In genomic region chr2:233068762-233069418, GRCh38 we compare ENCODE assay signal across 21 cellular contexts. TPM values are rescaled to one million over a fixed set of nuclear protein-coding genes. Genes with fewer than 3 reads are reported as not detected.
DNase-seq lines count a peak whose midpoint lies in the region; ATAC-seq, FAIRE-seq and TF ChIP-seq lines count a peak whose summit lies in the region.
"Had no signal": no experiment of that assay in that cellular context is flagged by ENCODE, and none has a peak within 500 bp of the region (broad histone marks: within the 10 kb centered on the region; RNA-seq: fewer than 3 reads in every experiment).

No MANE protein-coding gene starts in this region.

- peak; percentile 50 for FAIRE-seq in GM18507 (lab: Jason Lieb, UNC)

- peaks cover 66% of the 10 kb centered on the region for H3K4me1 Mint-ChIP-seq in CD4-positive, alpha-beta T cell (ENCODE audit: low read depth)
- peaks cover 51% of the 10 kb centered on the region for H3K4me1 Mint-ChIP-seq in activated naive CD8-positive, alpha-beta T cell treated with anti-CD3 and anti-CD28 coated beads for 36 hours
- peaks cover 32 to 70% (median 58%) of the 10 kb centered on the region in 7 donors for H3K4me1 Mint-ChIP-seq in naive thymus-derived CD4-positive, alpha-beta T cell

- peaks cover 4% of the 10 kb centered on the region for H3K9me3 Mint-ChIP-seq in CD4-positive, alpha-beta T cell
- peaks cover 8% of the 10 kb centered on the region for H3K9me3 Mint-ChIP-seq in activated naive CD8-positive, alpha-beta T cell treated with anti-CD3 and anti-CD28 coated beads for 36 hours
- H3K9me3 Mint-ChIP-seq in naive thymus-derived CD4-positive, alpha-beta T cell: peaks cover 0 to 6% (median 5%) of the 10 kb centered on the region in 11 donors

- no peaks in the 10 kb centered on the region for H3K27me3 ChIP-seq in CD4-positive, alpha-beta T cell (ENCODE audit: control insufficient read depth, insufficient read depth, low read length)
- no peaks in the 10 kb centered on the region for H3K27me3 ChIP-seq in naive thymus-derived CD4-positive, alpha-beta T cell (ENCODE audit: control insufficient read depth in 2 of 2, insufficient read depth in 2 of 2, low read length in 2 of 2)
- H3K27me3 ChIP-seq: transverse colon had no signal

- peak overlapping the region; percentile 25 for H3K27ac ChIP-seq in CD4-positive, alpha-beta T cell (ENCODE audit: low read depth, low read length)
- H3K27ac ChIP-seq in naive thymus-derived CD4-positive, alpha-beta T cell (ENCODE audit: low read depth, low read length): no peak overlapping the region
- H3K27ac ChIP-seq: C4-2B, psoas muscle, transverse colon had no signal

- POLR2A ChIA-PET in CD4-positive, alpha-beta T cell (lab: Charles Lee): interaction anchor here (0.6 kb wide), 1 partner anchor 28 kb away, joined by 3 read pairs; no protein-coding TSS in a partner anchor
- POLR2A ChIA-PET in naive thymus-derived CD4-positive, alpha-beta T cell (lab: Charles Lee): interaction anchor here (0.7 to 6.0 kb wide), 2 partner anchors 9 to 13 kb away, joined by 7 to 37 read pairs; partner anchors contain the start of gene INPP5D

- peaks cover 35% of the 10 kb centered on the region for H3K36me3 Mint-ChIP-seq in CD4-positive, alpha-beta T cell (ENCODE audit: low read depth)
- H3K36me3 Mint-ChIP-seq in activated naive CD8-positive, alpha-beta T cell treated with anti-CD3 and anti-CD28 coated beads for 36 hours: peaks cover 52% of the 10 kb centered on the region
- peaks cover 8 to 54% (median 37%) of the 10 kb centered on the region in 5 donors for H3K36me3 Mint-ChIP-seq in naive thymus-derived CD4-positive, alpha-beta T cell

- ATAC-seq in CD4-positive, alpha-beta T cell (ENCODE audit: poor library complexity): no peak
- no peak for ATAC-seq in naive thymus-derived CD4-positive, alpha-beta T cell
- ATAC-seq in HG02870 (IDR thresholded peaks at IDR 0.05; ENCODE audit: unreplicated experiment): no peak
- ATAC-seq: left colon, psoas muscle, SK-N-SH treated with all-trans-retinoic acid at 6 μM for 48 hours had no signal

- H3K36me3 ChIP-seq in naive thymus-derived CD4-positive, alpha-beta T cell (ENCODE audit: control insufficient read depth in 2 of 3, insufficient read depth in 3 of 3, low read length in 3 of 3): peaks cover 9 to 26% (median 18%) of the 10 kb centered on the region in 3 experiments
- H3K36me3 ChIP-seq: transverse colon had no signal

- no peaks in the 10 kb centered on the region for H3K9me3 ChIP-seq in CD4-positive, alpha-beta T cell (ENCODE audit: control insufficient read depth, low read length)
- no peaks in the 10 kb centered on the region for H3K9me3 ChIP-seq in naive thymus-derived CD4-positive, alpha-beta T cell (ENCODE audit: control insufficient read depth in 2 of 3, low read length in 3 of 3)

- no peak overlapping the region for H3K4me3 ChIP-seq in naive thymus-derived CD4-positive, alpha-beta T cell (ENCODE audit: low read length)
- H3K4me3 ChIP-seq: psoas muscle, transverse colon had no signal

- H3K27ac Mint-ChIP-seq in CD4-positive, alpha-beta T cell: peak overlapping the region; percentile 72
- peak overlapping the region; percentile 1 for H3K27ac Mint-ChIP-seq in activated naive CD8-positive, alpha-beta T cell treated with anti-CD3 and anti-CD28 coated beads for 36 hours
- H3K27ac Mint-ChIP-seq in naive thymus-derived CD4-positive, alpha-beta T cell: peak overlapping the region; percentile 34 to 90 (median 71)

- no peak for DNase-seq in CD4-positive, alpha-beta T cell
- no peak for DNase-seq in GM18507 (ENCODE audit: extremely low spot score, insufficient read length, low read depth)
- DNase-seq in activated naive CD8-positive, alpha-beta T cell treated with anti-CD3 and anti-CD28 coated beads for 36 hours: no peak
- no peak for DNase-seq in naive thymus-derived CD4-positive, alpha-beta T cell
- no peak for DNase-seq in HT-29 (ENCODE audit: low spot score)
- no peak for DNase-seq in NOMO-1 (lab: John Stamatoyannopoulos, UW; ENCODE audit: unreplicated experiment in 2 of 2)
- no peak for DNase-seq in NCI-H2029 treated with DMSO at 0.1 percent for 48 hours (lab: John Stamatoyannopoulos, UW)
- DNase-seq: activated CD4-positive, CD25-positive, alpha-beta regulatory T cell; activated T-cell treated with anti-CD3 and anti-CD28 coated beads, Interleukin-2, amount 50 U/mL, for 1 hour; hypothalamus; left colon; NCI-H1417; NCI-H345; psoas muscle; stimulated activated CD4-positive, alpha-beta T cell treated with anti-CD3 and anti-CD28 coated beads, Interleukin-15, amount 100 ng/mL, for 24 hours; transverse colon had no signal

- H3K4me1 ChIP-seq in naive thymus-derived CD4-positive, alpha-beta T cell (ENCODE audit: control insufficient read depth in 2 of 2, insufficient read depth in 2 of 2, low read length in 2 of 2): peaks cover 56 to 60% of the 10 kb centered on the region in 2 donors
- H3K4me1 ChIP-seq: psoas muscle had no signal

- H3K4me3 Mint-ChIP-seq in CD4-positive, alpha-beta T cell: peak overlapping the region; percentile 45
- H3K4me3 Mint-ChIP-seq in activated naive CD8-positive, alpha-beta T cell treated with anti-CD3 and anti-CD28 coated beads for 36 hours: no peak overlapping the region
- H3K4me3 Mint-ChIP-seq in naive thymus-derived CD4-positive, alpha-beta T cell: peak overlapping the region in 9 of 10 donors; percentile 19 to 67 (median 36)

- CTCF ChIA-PET in CD4-positive, alpha-beta T cell (lab: Charles Lee): interaction anchor here (1.0 kb wide), 1 partner anchor 15 kb away, joined by 3 read pairs; no protein-coding TSS in a partner anchor
- CTCF ChIA-PET in naive thymus-derived CD4-positive, alpha-beta T cell (lab: Charles Lee): interaction anchor here (0.6 to 0.7 kb wide), 2 partner anchors 9 to 174 kb away, joined by 3 to 4 read pairs; no protein-coding TSS in a partner anchor

- intact Hi-C loops in CD4-positive, alpha-beta T cell (cut with DNase I, micrococcal nuclease): loop anchor here in 1 of 2 experiments (10.0 kb wide), 1 partner anchor 46 kb away; no protein-coding TSS in a partner anchor
- intact Hi-C loops in naive thymus-derived CD4-positive, alpha-beta T cell (cut with micrococcal nuclease): loop anchor here (10.0 kb wide), 2 partner anchors 374 to 464 kb away; partner anchors contain the start of gene GIGYF2 (in 1 of the 2)

- no peaks in the 10 kb centered on the region for H3K27me3 Mint-ChIP-seq in CD4-positive, alpha-beta T cell
- H3K27me3 Mint-ChIP-seq in activated naive CD8-positive, alpha-beta T cell treated with anti-CD3 and anti-CD28 coated beads for 36 hours: no peaks in the 10 kb centered on the region
- no peaks in the 10 kb centered on the region for H3K27me3 Mint-ChIP-seq in naive thymus-derived CD4-positive, alpha-beta T cell

- TF ChIP-seq CTCF in CD4-positive, alpha-beta T cell (IDR thresholded peaks at IDR 0.05): no peak

RNA-seq across cellular contexts. Expression of gene INPP5D, which starts 8.7 kb away (rescaled TPM):
- 100 to 1,000 TPM; 141 to 154 TPM for total RNA-seq in CD4-positive, alpha-beta T cell
- total RNA-seq in activated naive CD8-positive, alpha-beta T cell treated with anti-CD3 and anti-CD28 coated beads for 36 hours: 10 to 100 TPM; 38.7 to 41.8 TPM
- total RNA-seq in naive thymus-derived CD4-positive, alpha-beta T cell: 100 to 1,000 TPM; 106 to 232 (median 126) TPM
- 100 to 1,000 TPM in 1 of 2 donors, 10 to 100 TPM in 1; 41.0 to 122 TPM for polyA plus RNA-seq in naive thymus-derived CD4-positive, alpha-beta T cell
- 26.9 and 28.6 TPM in 2 replicates for total RNA-seq in HT-29 (2014; rRNA removed; shearing (Covaris generic))

RNA-seq across cellular contexts. Expression of gene NEU2, which starts 36.4 kb away (rescaled TPM):
- total RNA-seq in CD4-positive, alpha-beta T cell: not detected
- total RNA-seq in activated naive CD8-positive, alpha-beta T cell treated with anti-CD3 and anti-CD28 coated beads for 36 hours: not detected
- not detected for total RNA-seq in naive thymus-derived CD4-positive, alpha-beta T cell
- polyA plus RNA-seq in naive thymus-derived CD4-positive, alpha-beta T cell: not detected
- total RNA-seq in HT-29 (2014; rRNA removed; shearing (Covaris generic)): not detected in 2 replicates
- total RNA-seq: dermis microvascular lymphatic vessel endothelial cell, fibroblast of lung, left colon, psoas muscle had no signal
- polyA plus RNA-seq: fibroblast of lung, psoas muscle had no signal

RNA-seq across cellular contexts. Expression of gene NGEF, which starts 55.8 kb away (rescaled TPM):
- not detected for total RNA-seq in CD4-positive, alpha-beta T cell
- total RNA-seq in activated naive CD8-positive, alpha-beta T cell treated with anti-CD3 and anti-CD28 coated beads for 36 hours: not detected
- total RNA-seq in naive thymus-derived CD4-positive, alpha-beta T cell: not detected
- polyA plus RNA-seq in naive thymus-derived CD4-positive, alpha-beta T cell: not detected
- total RNA-seq in HT-29 (2014; rRNA removed; shearing (Covaris generic)): 13.4 and 13.5 TPM in 2 replicates

Comparison
In these comparisons a context has a peak if more than half of its experiments do, and no peak if none do; other contexts are left out.
1. H3K27ac Mint-ChIP-seq: peak in every context shown above with its lines; median percentile 72 in CD4-positive, alpha-beta T cell; 71 in naive thymus-derived CD4-positive, alpha-beta T cell; 1 in activated naive CD8-positive, alpha-beta T cell treated with anti-CD3 and anti-CD28 coated beads for 36 hours.
2. RNA of gene NGEF, which starts 55.8 kb away (total RNA-seq): 13.4 to 13.5 TPM in HT-29; not detected in CD4-positive, alpha-beta T cell, not detected in activated naive CD8-positive, alpha-beta T cell treated with anti-CD3 and anti-CD28 coated beads for 36 hours and not detected in naive thymus-derived CD4-positive, alpha-beta T cell; every median in the first group is over 10 times any median in the second.